Comparison of ENCODE assay signal across 19 cellular contexts in the genomic region with DNA sequence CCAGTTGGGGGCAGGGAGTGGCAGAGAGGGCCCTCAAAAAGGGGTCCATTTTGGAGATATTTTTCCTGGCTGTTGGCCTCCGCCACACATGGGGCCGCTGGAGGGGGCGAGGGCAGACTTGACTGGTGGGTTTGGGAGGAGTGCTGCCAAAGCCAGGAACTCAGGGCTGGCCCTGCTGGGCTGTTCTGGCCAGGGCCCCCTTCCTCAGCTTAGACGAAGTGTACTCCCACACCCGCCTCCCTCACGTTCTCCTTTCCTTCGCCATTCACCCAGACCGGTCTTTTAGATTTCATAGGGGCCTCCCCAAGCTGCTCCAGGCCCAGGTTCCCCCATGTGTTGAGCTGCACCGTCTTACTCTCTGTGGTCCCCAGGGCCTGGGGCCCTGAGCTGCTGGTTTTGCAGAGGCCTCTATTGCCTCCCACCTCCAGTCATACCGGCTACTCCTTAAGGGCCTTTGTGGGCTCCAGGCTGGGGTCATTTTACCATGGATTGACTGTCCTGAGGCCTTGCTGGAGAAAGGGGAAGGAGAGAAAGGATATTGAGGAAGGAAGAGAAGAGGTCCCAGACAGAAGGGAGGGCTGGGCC. TPM values are rescaled to one million over a fixed set of nuclear protein-coding genes. Genes with fewer than 3 reads are reported as not detected.
A peak's percentile ranks its signal among the peaks of the same experiment; 100 is the strongest.
DNase-seq lines count a peak whose midpoint lies in the region; ATAC-seq and TF ChIP-seq lines count a peak whose summit lies in the region.
"Had no signal": no experiment of that assay in that cellular context is flagged by ENCODE, and none has a peak within 500 bp of the region (broad histone marks: within the 10 kb centered on the region; RNA-seq: fewer than 3 reads in every experiment).

No MANE protein-coding gene starts in this region.

- POLR2A ChIA-PET in activated CD4-positive, alpha-beta T cell treated with anti-CD3 and anti-CD28 coated beads, Interleukin-2, amount 10 ng/mL, durations not matched to agents 7 days and 5 days (lab: Charles Lee), result no interaction called here

- TF ChIP-seq POLR2A in body of pancreas (IDR thresholded peaks at IDR 0.05), result no peak

- no peaks in the 10 kb centered on the region for H3K27me3 ChIP-seq in body of pancreas
- peaks cover 20% of the 10 kb centered on the region for H3K27me3 ChIP-seq in lower lobe of right lung (ENCODE audit: low read depth)
- peaks cover 10% of the 10 kb centered on the region for H3K27me3 ChIP-seq in upper lobe of right lung

- no peaks in the 10 kb centered on the region for H3K9me3 Mint-ChIP-seq in activated CD4-positive, alpha-beta T cell treated with anti-CD3 and anti-CD28 coated beads, Interleukin-2, amount 10 ng/mL, durations not matched to agents 24 days and 14 days
- H3K9me3 Mint-ChIP-seq in activated CD4-positive, alpha-beta T cell treated with anti-CD3 and anti-CD28 coated beads, Interleukin-2, amount 10 ng/mL, durations not matched to agents 7 days and 5 days, result no peaks in the 10 kb centered on the region
- H3K9me3 Mint-ChIP-seq: activated naive CD4-positive, alpha-beta T cell treated with anti-CD3 and anti-CD28 coated beads for 36 hours had no signal

- peak overlapping the region; percentile 20 for H3K27ac Mint-ChIP-seq in activated CD4-positive, alpha-beta T cell treated with anti-CD3 and anti-CD28 coated beads, Interleukin-2, amount 10 ng/mL, durations not matched to agents 24 days and 14 days
- no peak overlapping the region for H3K27ac Mint-ChIP-seq in activated CD4-positive, alpha-beta T cell treated with anti-CD3 and anti-CD28 coated beads, Interleukin-2, amount 10 ng/mL, durations not matched to agents 7 days and 5 days
- H3K27ac Mint-ChIP-seq: activated naive CD4-positive, alpha-beta T cell treated with anti-CD3 and anti-CD28 coated beads for 36 hours had no signal

- no peak for DNase-seq in activated CD4-positive, alpha-beta T cell treated with anti-CD3 and anti-CD28 coated beads, Interleukin-2, amount 10 ng/mL, durations not matched to agents 24 days and 14 days
- DNase-seq in activated CD4-positive, alpha-beta T cell treated with anti-CD3 and anti-CD28 coated beads, Interleukin-2, amount 10 ng/mL, durations not matched to agents 7 days and 5 days, result no peak
- DNase-seq in body of pancreas (no peak), lower lobe of right lung (no peak), upper lobe of right lung (peak; percentile 58), NCI-H2196 (lab: John Stamatoyannopoulos, UW; ENCODE audit: unreplicated experiment) (no peak)
- DNase-seq: activated CD8-positive, alpha-beta memory T cell treated with anti-CD3 and anti-CD28 coated beads, Interleukin-2, amount 50 U/mL, for 4 hours; activated naive CD4-positive, alpha-beta T cell treated with anti-CD3 and anti-CD28 coated beads for 36 hours; COR-L47; effector CD8-positive, alpha-beta T cell; midbrain; NCI-H187 treated with DMSO at 0.1 percent for 48 hours; NCI-H69; stimulated activated naive CD4-positive, alpha-beta T cell had no signal

- H3K9me3 ChIP-seq in body of pancreas (no peaks in the 10 kb centered on the region), lower lobe of right lung (no peaks in the 10 kb centered on the region), upper lobe of right lung (no peaks in the 10 kb centered on the region)

- ATAC-seq in body of pancreas, result no peak
- no peak for ATAC-seq in lower lobe of right lung
- no peak for ATAC-seq in upper lobe of right lung
- no peak for ATAC-seq in GM21825 (IDR thresholded peaks at IDR 0.05; ENCODE audit: unreplicated experiment)
- ATAC-seq in GM18858 (IDR thresholded peaks at IDR 0.05; ENCODE audit: unreplicated experiment), result no peak

- peaks cover 4% of the 10 kb centered on the region for H3K4me1 Mint-ChIP-seq in activated CD4-positive, alpha-beta T cell treated with anti-CD3 and anti-CD28 coated beads, Interleukin-2, amount 10 ng/mL, durations not matched to agents 24 days and 14 days
- no peaks in the 10 kb centered on the region for H3K4me1 Mint-ChIP-seq in activated CD4-positive, alpha-beta T cell treated with anti-CD3 and anti-CD28 coated beads, Interleukin-2, amount 10 ng/mL, durations not matched to agents 7 days and 5 days

- intact Hi-C loops in activated CD4-positive, alpha-beta T cell treated with anti-CD3 and anti-CD28 coated beads, Interleukin-2, amount 10 ng/mL, durations not matched to agents 24 days and 14 days (cut with micrococcal nuclease), result no loop called here
- intact Hi-C loops in body of pancreas (cut with DNase I) (no loop called here), lower lobe of right lung (cut with DNase I) (no loop called here), upper lobe of right lung (cut with DNase I) (no loop called here)

- H3K27ac ChIP-seq in body of pancreas (peak overlapping the region in 3 of 4 donors; percentile 30 to 80 (median 32)), lower lobe of right lung (peak overlapping the region; percentile 85), upper lobe of right lung (peak overlapping the region; percentile 55)
- H3K27ac ChIP-seq: cardiac muscle cell had no signal

- CTCF ChIA-PET in activated CD4-positive, alpha-beta T cell treated with anti-CD3 and anti-CD28 coated beads, Interleukin-2, amount 10 ng/mL, durations not matched to agents 7 days and 5 days (lab: Charles Lee), result interaction anchor here (1.4 kb wide), 1 partner anchor 13 kb away, joined by 4 read pairs; no protein-coding TSS in a partner anchor

- H3K4me1 ChIP-seq in body of pancreas, result peaks cover 82% of the 10 kb centered on the region
- H3K4me1 ChIP-seq in lower lobe of right lung, result peaks cover 27% of the 10 kb centered on the region
- peaks cover 8% of the 10 kb centered on the region for H3K4me1 ChIP-seq in upper lobe of right lung

- WGBS in body of pancreas, 2 donors, result 88 to 90% methylated on average over 9 to 10 of the region's 10 CpGs

- no peaks in the 10 kb centered on the region for H3K36me3 ChIP-seq in body of pancreas (replicated peaks in 1 of 2; ENCODE audit: insufficient read depth in 1 of 2, low read depth in 2 of 2)
- H3K36me3 ChIP-seq in lower lobe of right lung, result no peaks in the 10 kb centered on the region
- H3K36me3 ChIP-seq in upper lobe of right lung, result no peaks in the 10 kb centered on the region
- H3K36me3 ChIP-seq: cardiac muscle cell had no signal

- no peak overlapping the region for H3K4me3 ChIP-seq in body of pancreas
- peak overlapping the region; percentile 51 for H3K4me3 ChIP-seq in lower lobe of right lung
- H3K4me3 ChIP-seq in upper lobe of right lung, result peak overlapping the region; percentile 49
- H3K4me3 ChIP-seq: cardiac muscle cell had no signal

- H3K36me3 Mint-ChIP-seq in activated CD4-positive, alpha-beta T cell treated with anti-CD3 and anti-CD28 coated beads, Interleukin-2, amount 10 ng/mL, durations not matched to agents 24 days and 14 days (ENCODE audit: low read depth), result no peaks in the 10 kb centered on the region
- no peaks in the 10 kb centered on the region for H3K36me3 Mint-ChIP-seq in activated CD4-positive, alpha-beta T cell treated with anti-CD3 and anti-CD28 coated beads, Interleukin-2, amount 10 ng/mL, durations not matched to agents 7 days and 5 days (ENCODE audit: low read depth)

- peaks cover 49% of the 10 kb centered on the region for H3K27me3 Mint-ChIP-seq in activated CD4-positive, alpha-beta T cell treated with anti-CD3 and anti-CD28 coated beads, Interleukin-2, amount 10 ng/mL, durations not matched to agents 24 days and 14 days
- H3K27me3 Mint-ChIP-seq in activated CD4-positive, alpha-beta T cell treated with anti-CD3 and anti-CD28 coated beads, Interleukin-2, amount 10 ng/mL, durations not matched to agents 7 days and 5 days, result peaks cover 51% of the 10 kb centered on the region

- no peak for TF ChIP-seq CTCF in body of pancreas (IDR thresholded peaks at IDR 0.05)
- no peak for TF ChIP-seq CTCF in lower lobe of right lung (IDR thresholded peaks at IDR 0.05)
- TF ChIP-seq CTCF in upper lobe of right lung (IDR thresholded peaks at IDR 0.05), result no peak

- H3K4me3 Mint-ChIP-seq in activated CD4-positive, alpha-beta T cell treated with anti-CD3 and anti-CD28 coated beads, Interleukin-2, amount 10 ng/mL, durations not matched to agents 24 days and 14 days, result no peak overlapping the region
- no peak overlapping the region for H3K4me3 Mint-ChIP-seq in activated CD4-positive, alpha-beta T cell treated with anti-CD3 and anti-CD28 coated beads, Interleukin-2, amount 10 ng/mL, durations not matched to agents 7 days and 5 days
- H3K4me3 Mint-ChIP-seq: activated naive CD4-positive, alpha-beta T cell treated with anti-CD3 and anti-CD28 coated beads for 36 hours had no signal

RNA-seq across cellular contexts. Expression of gene KRT7, which starts 1.3 kb away (rescaled TPM):
- total RNA-seq in activated CD4-positive, alpha-beta T cell treated with anti-CD3 and anti-CD28 coated beads, Interleukin-2, amount 10 ng/mL, durations not matched to agents 24 days and 14 days, result 12.3 and 15.8 TPM in 2 replicates
- 1 to 10 TPM; 2.2 to 2.5 TPM for total RNA-seq in activated CD4-positive, alpha-beta T cell treated with anti-CD3 and anti-CD28 coated beads, Interleukin-2, amount 10 ng/mL, durations not matched to agents 7 days and 5 days
- total RNA-seq in body of pancreas (100 to 1,000 TPM in 1 of 2 donors, 10 to 100 TPM in 1; 69.2 to 196 TPM), lower lobe of right lung (257 TPM), upper lobe of right lung (664 TPM)
- total RNA-seq: G401 had no signal

RNA-seq across cellular contexts. Expression of gene KRT86, which starts 40.1 kb away (rescaled TPM):
- total RNA-seq in activated CD4-positive, alpha-beta T cell treated with anti-CD3 and anti-CD28 coated beads, Interleukin-2, amount 10 ng/mL, durations not matched to agents 24 days and 14 days, result 0.44 and 0.64 TPM in 2 replicates
- total RNA-seq in activated CD4-positive, alpha-beta T cell treated with anti-CD3 and anti-CD28 coated beads, Interleukin-2, amount 10 ng/mL, durations not matched to agents 7 days and 5 days, result not detected
- total RNA-seq in body of pancreas (1 to 10 TPM; 1.8 to 8.6 TPM), lower lobe of right lung (0.74 TPM), upper lobe of right lung (1.1 TPM)
- total RNA-seq: cardiac muscle cell, G401 had no signal

RNA-seq across cellular contexts. Expression of gene KRT80, which starts 42.5 kb away (rescaled TPM):
- not detected in 2 replicates for total RNA-seq in activated CD4-positive, alpha-beta T cell treated with anti-CD3 and anti-CD28 coated beads, Interleukin-2, amount 10 ng/mL, durations not matched to agents 24 days and 14 days
- not detected for total RNA-seq in activated CD4-positive, alpha-beta T cell treated with anti-CD3 and anti-CD28 coated beads, Interleukin-2, amount 10 ng/mL, durations not matched to agents 7 days and 5 days
- total RNA-seq in body of pancreas (10 to 100 TPM; 10.2 to 11.9 TPM), lower lobe of right lung (3.0 TPM), upper lobe of right lung (8.6 TPM)
- total RNA-seq: activated naive CD4-positive, alpha-beta T cell treated with anti-CD3 and anti-CD28 coated beads for 36 hours; cardiac muscle cell had no signal

RNA-seq across cellular contexts. Expression of gene KRT81, which starts 57.0 kb away (rescaled TPM):
- not detected in 2 replicates for total RNA-seq in activated CD4-positive, alpha-beta T cell treated with anti-CD3 and anti-CD28 coated beads, Interleukin-2, amount 10 ng/mL, durations not matched to agents 24 days and 14 days
- total RNA-seq in activated CD4-positive, alpha-beta T cell treated with anti-CD3 and anti-CD28 coated beads, Interleukin-2, amount 10 ng/mL, durations not matched to agents 7 days and 5 days, result not detected
- total RNA-seq in body of pancreas, result not detected
- not detected for total RNA-seq in lower lobe of right lung
- not detected for total RNA-seq in upper lobe of right lung
- total RNA-seq: activated naive CD4-positive, alpha-beta T cell treated with anti-CD3 and anti-CD28 coated beads for 36 hours; cardiac muscle cell; fibroblast of villous mesenchyme; G401 had no signal

Comparison
In these comparisons a context has a peak if more than half of its experiments do, and no peak if none do; other contexts are left out.
1. H3K27ac ChIP-seq: peak in every context shown above with its lines; median percentile 85 in lower lobe of right lung; 55 in upper lobe of right lung; 32 in body of pancreas.
2. H3K4me3 ChIP-seq: peak in lower lobe of right lung (single experiment) and upper lobe of right lung (single experiment); none in body of pancreas (0 of 2).